Comparison of ENCODE assay signal across 8 cellular contexts in the genomic region with DNA sequence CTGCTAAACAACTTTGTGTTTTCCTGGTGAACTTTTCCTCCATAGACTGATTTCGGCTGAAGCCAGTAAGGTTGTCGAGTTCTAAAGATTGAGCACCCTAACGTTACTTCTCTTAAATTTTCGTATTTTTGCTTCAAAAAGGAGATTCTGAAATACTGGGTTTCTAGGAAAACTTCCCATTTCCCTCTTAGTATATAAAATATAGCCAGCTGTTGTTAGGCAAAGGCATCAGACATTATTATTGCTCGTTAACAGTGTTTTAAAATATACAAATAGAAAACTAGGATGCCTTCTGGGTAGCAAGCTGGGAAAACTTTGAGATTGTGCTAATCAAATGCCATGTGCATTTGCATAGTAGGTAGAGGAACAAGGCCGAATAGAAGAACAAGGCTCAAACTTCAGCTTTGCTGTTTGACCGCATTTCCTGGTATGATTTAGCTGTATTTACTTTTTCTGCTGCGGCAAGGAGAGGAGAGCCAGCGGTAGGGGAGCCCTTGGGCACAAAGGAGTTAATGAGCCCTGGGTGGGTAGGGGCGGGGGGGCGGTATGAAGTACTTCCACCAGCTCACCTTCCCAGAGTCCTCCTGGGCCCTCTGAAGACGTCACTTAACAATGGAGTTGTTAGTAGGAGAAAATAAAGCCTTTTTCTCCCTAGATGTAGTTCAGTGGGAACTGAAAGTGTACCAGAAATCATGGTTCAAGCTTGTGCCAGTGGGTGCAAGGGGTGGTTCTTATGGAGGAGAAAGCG.
DNase-seq lines count a peak whose midpoint lies in the region; ATAC-seq and TF ChIP-seq lines count a peak whose summit lies in the region.

No MANE protein-coding gene starts in this region.

- peaks cover 29% of the 10 kb centered on the region for H3K4me1 ChIP-seq in CD8-positive, alpha-beta T cell (ENCODE audit: insufficient read depth, low read length)

- H3K4me3 Mint-ChIP-seq in CD8-positive, alpha-beta T cell: peak overlapping the region; percentile 32
- H3K4me3 Mint-ChIP-seq in activated T-helper 1 cell treated with anti-CD3 and anti-CD28 coated beads, Interleukin-12 subunit alpha, Interleukin-12 subunit beta, Interleukin-2, Interleukin-4 antibody, amounts not matched to agents 30 ng/mL and 10 ng/mL and 1 ng/mL, durations not matched to agents 14 hours and 24 hours and 36 hours: peak overlapping the region; percentile 25
- peak overlapping the region; percentile 7 to 87 (median 54) for H3K4me3 Mint-ChIP-seq in naive thymus-derived CD8-positive, alpha-beta T cell

- H3K36me3 ChIP-seq in CD8-positive, alpha-beta T cell (ENCODE audit: insufficient read depth, low read length): no peaks in the 10 kb centered on the region

- no peak for TF ChIP-seq CTCF in CD8-positive, alpha-beta T cell (IDR thresholded peaks at IDR 0.05)

- peaks cover 33% of the 10 kb centered on the region for H3K36me3 Mint-ChIP-seq in CD8-positive, alpha-beta T cell
- H3K36me3 Mint-ChIP-seq in activated T-helper 1 cell treated with anti-CD3 and anti-CD28 coated beads, Interleukin-12 subunit alpha, Interleukin-12 subunit beta, Interleukin-2, Interleukin-4 antibody, amounts not matched to agents 30 ng/mL and 10 ng/mL and 1 ng/mL, durations not matched to agents 14 hours and 24 hours and 36 hours (ENCODE audit: low read depth): peaks cover 13% of the 10 kb centered on the region
- H3K36me3 Mint-ChIP-seq in naive thymus-derived CD8-positive, alpha-beta T cell: peaks cover 0 to 27% (median 2%) of the 10 kb centered on the region in 3 donors

- CTCF ChIA-PET in CD8-positive, alpha-beta T cell (lab: Charles Lee): interaction anchor here (0.6 to 1.7 kb wide), 3 partner anchors 10 to 165 kb away, joined by 3 to 5 read pairs (median 4); no protein-coding TSS in a partner anchor

- intact Hi-C loops in CD8-positive, alpha-beta T cell (cut with DNase I, micrococcal nuclease): loop anchor here in 1 of 2 experiments (5.0 kb wide), 1 partner anchor 166 kb away; no protein-coding TSS in a partner anchor
- intact Hi-C loops in activated T-helper 1 cell treated with anti-CD3 and anti-CD28 coated beads, Interleukin-12 subunit alpha, Interleukin-12 subunit beta, Interleukin-2, Interleukin-4 antibody, amounts not matched to agents 30 ng/mL and 10 ng/mL and 1 ng/mL, durations not matched to agents 14 hours and 24 hours and 36 hours (cut with micrococcal nuclease): no loop called here

- POLR2A ChIA-PET in CD8-positive, alpha-beta T cell (lab: Charles Lee): interaction anchor here (0.9 to 1.2 kb wide), 2 partner anchors 33 to 47 kb away, joined by 3 read pairs; no protein-coding TSS in a partner anchor
- POLR2A ChIA-PET in naive thymus-derived CD8-positive, alpha-beta T cell (lab: Charles Lee): interaction anchor here (0.6 kb wide), 1 partner anchor 387 kb away, joined by 4 read pairs; no protein-coding TSS in a partner anchor

- H3K4me3 ChIP-seq in CD8-positive, alpha-beta T cell (ENCODE audit: low read depth, low read length): no peak overlapping the region

- no peak overlapping the region for H3K27ac ChIP-seq in CD8-positive, alpha-beta T cell (ENCODE audit: low read depth, low read length)

- peak; percentile 84 for ATAC-seq in CD8-positive, alpha-beta T cell
- ATAC-seq in GM21367 (IDR thresholded peaks at IDR 0.05; ENCODE audit: unreplicated experiment) (peak; percentile 75), HG02588 (IDR thresholded peaks at IDR 0.05; ENCODE audit: unreplicated experiment) (no peak), GM19328 (IDR thresholded peaks at IDR 0.05; ENCODE audit: unreplicated experiment) (no peak)
- ATAC-seq in naive thymus-derived CD8-positive, alpha-beta T cell: peak; percentile 61 to 88

- peak in 3 of 7 experiments; percentile 32 to 51 (median 48) for DNase-seq in CD8-positive, alpha-beta T cell
- DNase-seq in NCI-H146 (lab: John Stamatoyannopoulos, UW): peak; percentile 85
- DNase-seq in activated T-helper 1 cell treated with anti-CD3 and anti-CD28 coated beads, Interleukin-12 subunit alpha, Interleukin-12 subunit beta, Interleukin-2, Interleukin-4 antibody, amounts not matched to agents 30 ng/mL and 10 ng/mL and 1 ng/mL, durations not matched to agents 14 hours and 24 hours and 36 hours (ENCODE audit: low spot score): peak; percentile 6
- peak in 8 of 10 donors; percentile 4 to 39 (median 13) for DNase-seq in naive thymus-derived CD8-positive, alpha-beta T cell
- no peak for DNase-seq in activated effector memory CD4-positive, alpha-beta T cell treated with Interleukin-2 at 50 U/mL for 16 hours

- H3K4me1 Mint-ChIP-seq in CD8-positive, alpha-beta T cell (ENCODE audit: low read depth): peaks cover 56% of the 10 kb centered on the region
- H3K4me1 Mint-ChIP-seq in activated T-helper 1 cell treated with anti-CD3 and anti-CD28 coated beads, Interleukin-12 subunit alpha, Interleukin-12 subunit beta, Interleukin-2, Interleukin-4 antibody, amounts not matched to agents 30 ng/mL and 10 ng/mL and 1 ng/mL, durations not matched to agents 14 hours and 24 hours and 36 hours (ENCODE audit: low read depth): peaks cover 46% of the 10 kb centered on the region
- peaks cover 51 to 66% (median 57%) of the 10 kb centered on the region in 4 donors for H3K4me1 Mint-ChIP-seq in naive thymus-derived CD8-positive, alpha-beta T cell

- no peaks in the 10 kb centered on the region for H3K9me3 Mint-ChIP-seq in CD8-positive, alpha-beta T cell
- no peaks in the 10 kb centered on the region for H3K9me3 Mint-ChIP-seq in activated T-helper 1 cell treated with anti-CD3 and anti-CD28 coated beads, Interleukin-12 subunit alpha, Interleukin-12 subunit beta, Interleukin-2, Interleukin-4 antibody, amounts not matched to agents 30 ng/mL and 10 ng/mL and 1 ng/mL, durations not matched to agents 14 hours and 24 hours and 36 hours
- no peaks in the 10 kb centered on the region for H3K9me3 Mint-ChIP-seq in naive thymus-derived CD8-positive, alpha-beta T cell

- H3K27me3 ChIP-seq in CD8-positive, alpha-beta T cell (ENCODE audit: insufficient read depth, low read length): no peaks in the 10 kb centered on the region

- H3K9me3 ChIP-seq in CD8-positive, alpha-beta T cell (ENCODE audit: low read length): no peaks in the 10 kb centered on the region

- peak overlapping the region; percentile 53 for H3K27ac Mint-ChIP-seq in CD8-positive, alpha-beta T cell
- peak overlapping the region; percentile 51 for H3K27ac Mint-ChIP-seq in activated T-helper 1 cell treated with anti-CD3 and anti-CD28 coated beads, Interleukin-12 subunit alpha, Interleukin-12 subunit beta, Interleukin-2, Interleukin-4 antibody, amounts not matched to agents 30 ng/mL and 10 ng/mL and 1 ng/mL, durations not matched to agents 14 hours and 24 hours and 36 hours
- H3K27ac Mint-ChIP-seq in naive thymus-derived CD8-positive, alpha-beta T cell: peak overlapping the region; percentile 23 to 87 (median 73)

- no peaks in the 10 kb centered on the region for H3K27me3 Mint-ChIP-seq in CD8-positive, alpha-beta T cell (ENCODE audit: low read depth)
- no peaks in the 10 kb centered on the region for H3K27me3 Mint-ChIP-seq in activated T-helper 1 cell treated with anti-CD3 and anti-CD28 coated beads, Interleukin-12 subunit alpha, Interleukin-12 subunit beta, Interleukin-2, Interleukin-4 antibody, amounts not matched to agents 30 ng/mL and 10 ng/mL and 1 ng/mL, durations not matched to agents 14 hours and 24 hours and 36 hours (ENCODE audit: insufficient read depth)
- H3K27me3 Mint-ChIP-seq in naive thymus-derived CD8-positive, alpha-beta T cell: no peaks in the 10 kb centered on the region

Comparison
In these comparisons a context has a peak if more than half of its experiments do, and no peak if none do; other contexts are left out.
1. ATAC-seq: peak in CD8-positive, alpha-beta T cell (single experiment), GM21367 (single experiment) and naive thymus-derived CD8-positive, alpha-beta T cell (2 of 2); none in HG02588 (single experiment) and GM19328 (single experiment).
2. Peak in every context shown above with its lines, with median percentiles within 50 percentile points of each other: H3K27ac Mint-ChIP-seq and H3K4me3 Mint-ChIP-seq.